Comparison of ENCODE assay signal across 2 cellular contexts in the genomic region with DNA sequence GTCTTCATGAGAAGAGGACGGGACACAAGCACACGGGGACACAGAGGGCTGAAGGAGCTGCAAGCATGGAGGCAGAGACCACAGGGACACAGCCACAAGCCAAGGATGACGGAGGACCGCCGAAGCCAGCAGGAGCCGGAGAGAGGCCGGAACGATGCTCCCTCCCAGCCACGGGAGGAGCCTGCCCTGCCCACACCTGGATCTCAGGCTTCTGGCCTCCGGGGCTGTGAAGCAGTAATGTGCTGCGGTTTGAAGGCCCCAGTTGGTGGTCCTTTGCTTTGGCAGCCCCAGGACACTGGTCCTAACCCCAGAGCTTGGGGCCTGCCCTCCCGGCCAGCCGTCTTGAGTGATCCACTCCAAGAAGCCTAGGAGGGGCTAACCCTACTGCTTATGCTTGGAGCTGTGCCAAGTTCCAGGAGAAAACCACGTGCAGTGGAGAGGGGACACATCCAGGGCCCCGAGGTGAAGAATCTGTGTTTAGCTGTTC.
TF ChIP-seq lines count a peak whose summit lies in the region.

No MANE protein-coding gene starts in this region.

TF ChIP-seq in GM23338, 12 proteins besides CTCF, POLR2A, EP300 and RAD21:
- TF ChIP-seq ZNF114 (CRISPR knock-in tag; IDR thresholded peaks at IDR 0.05) (no peak), POLR2AphosphoS5 (IDR thresholded peaks at IDR 0.05; ENCODE audit: low read depth) (no peak), CREB1 (CRISPR knock-in tag; IDR thresholded peaks at IDR 0.05; ENCODE audit: low read depth) (no peak), STAT1 (IDR thresholded peaks at IDR 0.05; ENCODE audit: unreplicated experiment) (no peak)

TF ChIP-seq in H1, 55 proteins besides CTCF, POLR2A, EP300 and RAD21:
- TF ChIP-seq EGR1 (IDR thresholded peaks at IDR 0.05; ENCODE audit: borderline replicate concordance, low read depth, low read length) (no peak), SP4 (IDR thresholded peaks at IDR 0.05; ENCODE audit: low read length) (no peak), CHD2 (IDR thresholded peaks at IDR 0.05; ENCODE audit: low read length) (no peak), FOSL1 (IDR thresholded peaks at IDR 0.05; ENCODE audit: insufficient read depth, low read depth, low read length) (no peak), TAF1 (IDR thresholded peaks at IDR 0.05; ENCODE audit: low read depth, low read length) (no peak), JUND (IDR thresholded peaks at IDR 0.05; ENCODE audit: low read length) (no peak), ZNF274 (IDR thresholded peaks at IDR 0.05; ENCODE audit: borderline replicate concordance, extremely low read depth, low read length) (no peak), SAP30 (IDR thresholded peaks at IDR 0.05; ENCODE audit: insufficient read depth, insufficient replicate concordance, low read length) (no peak), POLR2AphosphoS5 (IDR thresholded peaks at IDR 0.05; ENCODE audit: low read depth, low read length) (no peak)
- TF ChIP-seq, protein P1, sequence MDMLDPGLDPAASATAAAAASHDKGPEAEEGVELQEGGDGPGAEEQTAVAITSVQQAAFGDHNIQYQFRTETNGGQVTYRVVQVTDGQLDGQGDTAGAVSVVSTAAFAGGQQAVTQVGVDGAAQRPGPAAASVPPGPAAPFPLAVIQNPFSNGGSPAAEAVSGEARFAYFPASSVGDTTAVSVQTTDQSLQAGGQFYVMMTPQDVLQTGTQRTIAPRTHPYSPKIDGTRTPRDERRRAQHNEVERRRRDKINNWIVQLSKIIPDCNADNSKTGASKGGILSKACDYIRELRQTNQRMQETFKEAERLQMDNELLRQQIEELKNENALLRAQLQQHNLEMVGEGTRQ (IDR thresholded peaks at IDR 0.05; ENCODE audit: low read length) = no peak
- TF ChIP-seq, protein P2, sequence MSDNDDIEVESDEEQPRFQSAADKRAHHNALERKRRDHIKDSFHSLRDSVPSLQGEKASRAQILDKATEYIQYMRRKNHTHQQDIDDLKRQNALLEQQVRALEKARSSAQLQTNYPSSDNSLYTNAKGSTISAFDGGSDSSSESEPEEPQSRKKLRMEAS (IDR thresholded peaks at IDR 0.05) = no peak
